In genomic region chr7:4134204-4134603, GRCh38 we compare ENCODE assay signal across 18 cellular contexts.
"Had no signal": no experiment of that assay in that cellular context is flagged by ENCODE, and none has a peak within 500 bp of the region (broad histone marks: within the 10 kb centered on the region; RNA-seq: fewer than 3 reads in every experiment).

No MANE protein-coding gene starts in this region.

- DNase-seq: activated CD4-positive, alpha-beta T cell treated with anti-CD3 and anti-CD28 coated beads, Interleukin-2, amount 50 U/mL, for 48 hours; activated CD4-positive, CD25-positive, alpha-beta regulatory T cell treated with anti-CD3 and anti-CD28 coated beads, Interleukin-2, amount 50 U/mL, for 72 hours; activated naive CD4-positive, alpha-beta T cell treated with anti-CD3 and anti-CD28 coated beads, Interleukin-2, amount 10 ng/mL, durations not matched to agents 7 days and 5 days; naive B cell; stimulated activated CD4-positive, alpha-beta T cell treated with anti-CD3 and anti-CD28 coated beads, Interleukin-12 subunit alpha, Interleukin-12 subunit beta, amount 100 ng/mL, for 4 hours; T-helper 1 cell; T1000; thyroid gland had no signal

- H3K36me3 ChIP-seq: neutrophil, right atrium auricular region, thyroid gland had no signal

- ATAC-seq: activated T-helper 17 cell treated with anti-CD3 and anti-CD28 coated beads, Interleukin-2, amount 50 U/mL, for 72 hours; SK-N-SH treated with all-trans-retinoic acid at 6 μM for 48 hours; stimulated activated memory B cell treated with anti-CD40 and anti-IgM and Interleukin-4, amounts not matched to agents 10 μg/mL and 1 μg/mL and 100 μg/mL, for 72 hours had no signal

- H3K4me3 ChIP-seq: ascending aorta, dorsolateral prefrontal cortex, right atrium auricular region, thyroid gland had no signal

- H3K4me3 Mint-ChIP-seq: activated naive CD4-positive, alpha-beta T cell treated with anti-CD3 and anti-CD28 coated beads, Interleukin-2, amount 10 ng/mL, durations not matched to agents 7 days and 5 days; activated T-helper 17 cell treated with anti-CD3 and anti-CD28 coated beads, Interleukin-2, amount 50 U/mL, for 72 hours; naive B cell; stimulated activated memory B cell treated with anti-CD40 and anti-IgM and Interleukin-4, amounts not matched to agents 10 μg/mL and 1 μg/mL and 100 μg/mL, for 72 hours had no signal

- H3K27ac ChIP-seq: ascending aorta, dorsolateral prefrontal cortex, neutrophil, thyroid gland had no signal

- H3K4me1 ChIP-seq: ascending aorta, right atrium auricular region, thyroid gland had no signal

- H3K9me3 Mint-ChIP-seq: activated naive CD4-positive, alpha-beta T cell treated with anti-CD3 and anti-CD28 coated beads, Interleukin-2, amount 10 ng/mL, durations not matched to agents 7 days and 5 days; activated T-helper 17 cell treated with anti-CD3 and anti-CD28 coated beads, Interleukin-2, amount 50 U/mL, for 72 hours; naive B cell; stimulated activated memory B cell treated with anti-CD40 and anti-IgM and Interleukin-4, amounts not matched to agents 10 μg/mL and 1 μg/mL and 100 μg/mL, for 72 hours had no signal

- H3K4me1 Mint-ChIP-seq: activated naive CD4-positive, alpha-beta T cell treated with anti-CD3 and anti-CD28 coated beads, Interleukin-2, amount 10 ng/mL, durations not matched to agents 7 days and 5 days; activated T-helper 17 cell treated with anti-CD3 and anti-CD28 coated beads, Interleukin-2, amount 50 U/mL, for 72 hours; naive B cell; stimulated activated memory B cell treated with anti-CD40 and anti-IgM and Interleukin-4, amounts not matched to agents 10 μg/mL and 1 μg/mL and 100 μg/mL, for 72 hours had no signal

- H3K9me3 ChIP-seq: ascending aorta, neutrophil, right atrium auricular region, thyroid gland had no signal

- FAIRE-seq: bronchial epithelial cell, endometrium, keratinocyte had no signal

- H3K36me3 Mint-ChIP-seq: activated naive CD4-positive, alpha-beta T cell treated with anti-CD3 and anti-CD28 coated beads, Interleukin-2, amount 10 ng/mL, durations not matched to agents 7 days and 5 days; naive B cell; stimulated activated memory B cell treated with anti-CD40 and anti-IgM and Interleukin-4, amounts not matched to agents 10 μg/mL and 1 μg/mL and 100 μg/mL, for 72 hours had no signal

- H3K27ac Mint-ChIP-seq: activated naive CD4-positive, alpha-beta T cell treated with anti-CD3 and anti-CD28 coated beads, Interleukin-2, amount 10 ng/mL, durations not matched to agents 7 days and 5 days; activated T-helper 17 cell treated with anti-CD3 and anti-CD28 coated beads, Interleukin-2, amount 50 U/mL, for 72 hours; stimulated activated memory B cell treated with anti-CD40 and anti-IgM and Interleukin-4, amounts not matched to agents 10 μg/mL and 1 μg/mL and 100 μg/mL, for 72 hours had no signal

- H3K27me3 ChIP-seq: ascending aorta, dorsolateral prefrontal cortex, neutrophil, right atrium auricular region, thyroid gland had no signal

- H3K27me3 Mint-ChIP-seq: activated naive CD4-positive, alpha-beta T cell treated with anti-CD3 and anti-CD28 coated beads, Interleukin-2, amount 10 ng/mL, durations not matched to agents 7 days and 5 days; activated T-helper 17 cell treated with anti-CD3 and anti-CD28 coated beads, Interleukin-2, amount 50 U/mL, for 72 hours; naive B cell had no signal
